1 cellular context compared by ENCODE assay signal in the genomic region with DNA sequence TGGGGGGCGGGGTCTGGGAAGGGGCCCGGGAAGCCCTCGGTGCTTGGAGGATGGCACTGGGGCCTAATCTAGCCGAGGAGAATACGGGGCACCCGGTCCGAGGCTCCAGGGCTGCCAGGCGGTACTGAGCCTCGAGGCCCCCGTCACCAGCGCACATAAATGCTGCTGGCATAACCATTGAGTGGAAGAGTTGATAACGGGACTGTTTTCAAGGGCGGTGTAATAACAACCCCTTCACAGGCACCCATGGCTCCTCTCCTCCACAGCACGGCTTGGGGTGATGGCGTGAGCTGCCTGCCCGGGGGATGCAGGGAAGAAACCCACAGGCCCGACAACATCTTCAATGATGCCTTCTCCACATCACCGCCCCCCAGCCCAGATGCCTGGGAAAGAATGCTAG.
TF ChIP-seq lines count a peak whose summit lies in the region.

No MANE protein-coding gene starts in this region.

TF ChIP-seq in HepG2, 621 proteins besides CTCF, POLR2A, EP300 and RAD21:
- no peak for TF ChIP-seq ATF2 (CRISPR knock-in tag; IDR thresholded peaks at IDR 0.05)
- peak; percentile 77; the same call in 1 of the 2 replicates for TF ChIP-seq EZH2 (conservative IDR thresholded peaks at IDR 0.05; ENCODE audit: low read depth, low read length)
